ENCODE assay signal across 1 cellular context in genomic region chr10:113084031-113084430, GRCh38.
TF ChIP-seq lines count a peak whose summit lies in the region.

No MANE protein-coding gene starts in this region.

TF ChIP-seq in IMR-90, 13 proteins besides CTCF, POLR2A, EP300 and RAD21:
- TF ChIP-seq RFX5 (IDR thresholded peaks at IDR 0.05; ENCODE audit: low read depth, low read length) (peak; percentile 69; the same call in 1 of the 2 replicates), MAFK (IDR thresholded peaks at IDR 0.05; ENCODE audit: low read depth, low read length) (no peak), MAZ (IDR thresholded peaks at IDR 0.05; ENCODE audit: borderline replicate concordance, low read depth, low read length) (no peak), FOS (IDR thresholded peaks at IDR 0.05; ENCODE audit: low read depth, low read length) (0 out of 2 replicates have a peak, but pooled peaks have one; percentile 15), MXI1 (IDR thresholded peaks at IDR 0.05; ENCODE audit: borderline replicate concordance, low read depth, low read length) (no peak)
